1 cellular context compared by ENCODE assay signal in the genomic region with DNA sequence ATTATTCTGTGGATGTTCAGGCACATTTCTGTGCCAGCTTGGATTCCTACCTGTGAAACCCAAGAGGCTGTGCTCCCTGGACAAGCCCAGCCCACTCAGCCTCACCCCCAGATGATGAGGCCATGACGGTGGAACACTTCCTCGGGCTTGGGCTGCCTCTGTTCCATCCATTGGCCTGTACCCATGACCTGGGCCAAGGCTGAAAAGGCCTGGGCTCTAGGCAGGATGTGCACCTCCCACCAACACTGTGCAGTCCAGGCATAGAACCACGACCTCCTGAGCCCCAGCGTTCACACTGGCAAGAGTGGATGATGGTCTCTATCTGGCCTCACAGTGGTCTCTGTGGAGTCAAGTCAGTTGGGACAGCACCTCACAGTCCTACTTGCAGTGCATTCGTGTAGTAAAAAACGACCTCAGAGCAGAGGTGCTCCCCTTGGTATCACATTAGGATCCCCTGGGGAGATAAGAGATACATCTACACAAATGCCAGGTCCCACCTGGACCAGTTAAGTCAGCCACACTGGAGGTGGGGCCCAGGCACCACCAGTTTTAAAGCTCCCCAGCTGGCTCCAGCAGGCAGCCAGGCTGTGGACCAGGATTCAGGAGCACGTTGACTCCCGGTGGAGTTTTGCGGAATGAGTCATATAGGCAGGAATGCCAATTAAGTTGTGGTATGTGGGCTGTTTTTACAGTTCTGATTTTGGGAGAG.
TF ChIP-seq lines count a peak whose summit lies in the region.

No MANE protein-coding gene starts in this region.

TF ChIP-seq in IMR-90, 13 proteins besides CTCF, POLR2A, EP300 and RAD21 (continued from another document):
- TF ChIP-seq, protein P1, sequence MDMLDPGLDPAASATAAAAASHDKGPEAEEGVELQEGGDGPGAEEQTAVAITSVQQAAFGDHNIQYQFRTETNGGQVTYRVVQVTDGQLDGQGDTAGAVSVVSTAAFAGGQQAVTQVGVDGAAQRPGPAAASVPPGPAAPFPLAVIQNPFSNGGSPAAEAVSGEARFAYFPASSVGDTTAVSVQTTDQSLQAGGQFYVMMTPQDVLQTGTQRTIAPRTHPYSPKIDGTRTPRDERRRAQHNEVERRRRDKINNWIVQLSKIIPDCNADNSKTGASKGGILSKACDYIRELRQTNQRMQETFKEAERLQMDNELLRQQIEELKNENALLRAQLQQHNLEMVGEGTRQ (IDR thresholded peaks at IDR 0.05; ENCODE audit: low read depth, low read length) = no peak
- TF ChIP-seq CHD1 (IDR thresholded peaks at IDR 0.05; ENCODE audit: low read depth, low read length) (no peak), BHLHE40 (IDR thresholded peaks at IDR 0.05; ENCODE audit: low read depth, low read length) (no peak), MAZ (IDR thresholded peaks at IDR 0.05; ENCODE audit: borderline replicate concordance, low read depth, low read length) (no peak), MAFK (IDR thresholded peaks at IDR 0.05; ENCODE audit: low read depth, low read length) (no peak)
